1 cellular context compared by ENCODE assay signal in genomic region chr7:107630342-107630741, GRCh38.
TF ChIP-seq lines count a peak whose summit lies in the region.

No MANE protein-coding gene starts in this region.

TF ChIP-seq in H1, 55 proteins besides CTCF, POLR2A, EP300 and RAD21:
- no peak for TF ChIP-seq JUN (IDR thresholded peaks at IDR 0.05; ENCODE audit: low read depth, low read length)
- no peak for TF ChIP-seq USF2 (IDR thresholded peaks at IDR 0.05; ENCODE audit: low read length)
- TF ChIP-seq KDM4A (IDR thresholded peaks at IDR 0.05; ENCODE audit: low read depth, low read length, severe bottlenecking), result no peak
- TF ChIP-seq BCL11A (IDR thresholded peaks at IDR 0.05; ENCODE audit: low read depth in 2 of 2, low read length in 2 of 2), result no peak
- no peak for TF ChIP-seq CBX8 (IDR thresholded peaks at IDR 0.05; ENCODE audit: borderline replicate concordance, low read depth, low read length)
- no peak for TF ChIP-seq TAF7 (optimal IDR thresholded peaks at IDR 0.05; ENCODE audit: borderline replicate concordance, low read depth, low read length)
- TF ChIP-seq MAFK (IDR thresholded peaks at IDR 0.05; ENCODE audit: low read depth, low read length), result no peak
- TF ChIP-seq CREB1 (IDR thresholded peaks at IDR 0.05), result no peak
- TF ChIP-seq CHD2 (IDR thresholded peaks at IDR 0.05; ENCODE audit: low read length), result no peak
- no peak for TF ChIP-seq EZH2 (IDR thresholded peaks at IDR 0.05; ENCODE audit: low read depth, low read length, severe bottlenecking)
- no peak for TF ChIP-seq ATF2 (IDR thresholded peaks at IDR 0.05; ENCODE audit: low read length)
